15 cellular contexts compared by ENCODE assay signal in genomic region chr1:23759277-23759676, GRCh38. TPM values are rescaled to one million over a fixed set of nuclear protein-coding genes. Genes with fewer than 3 reads are reported as not detected.
DNase-seq lines count a peak whose midpoint lies in the region; ATAC-seq lines count a peak whose summit lies in the region.
"Had no signal": no experiment of that assay in that cellular context is flagged by ENCODE, and none has a peak within 500 bp of the region (broad histone marks: within the 10 kb centered on the region; RNA-seq: fewer than 3 reads in every experiment).

No MANE protein-coding gene starts in this region.

- no peaks in the 10 kb centered on the region for H3K27me3 Mint-ChIP-seq in activated T-cell treated with anti-CD3 and anti-CD28 coated beads, Interleukin-2, amount 50 U/mL, for 24 hours

- no peak for ATAC-seq in left lobe of liver
- no peak for ATAC-seq in GM18909 (IDR thresholded peaks at IDR 0.05; ENCODE audit: poor library complexity, unreplicated experiment)
- ATAC-seq: WTC11 had no signal

- DNase-seq in activated T-cell treated with anti-CD3 and anti-CD28 coated beads, Interleukin-2, amount 50 U/mL, for 24 hours, result no peak
- no peak for DNase-seq in activated T-cell treated with anti-CD3 and anti-CD28 coated beads for 4 hours
- peak; percentile 42 for DNase-seq in fibroblast of peridontal ligament (ENCODE audit: extremely low read depth)
- peak; percentile 26 for DNase-seq in left lobe of liver (ENCODE audit: low spot score)
- DNase-seq in superior temporal gyrus (ENCODE audit: extremely low spot score), result peak; percentile 80
- no peak for DNase-seq in activated CD8-positive, alpha-beta memory T cell treated with anti-CD3 and anti-CD28 coated beads for 24 hours
- DNase-seq in NCI-H2029 (lab: John Stamatoyannopoulos, UW), result no peak
- DNase-seq: effector memory CD4-positive, alpha-beta T cell; HCEC 1CT; mammary epithelial cell; NCI-H146; trophoblast cell had no signal

- peaks cover 2% of the 10 kb centered on the region for H3K4me1 Mint-ChIP-seq in activated T-cell treated with anti-CD3 and anti-CD28 coated beads, Interleukin-2, amount 50 U/mL, for 24 hours (ENCODE audit: low read depth)
- H3K4me1 Mint-ChIP-seq: nephron, WTC11 had no signal

- H3K4me3 Mint-ChIP-seq in activated T-cell treated with anti-CD3 and anti-CD28 coated beads, Interleukin-2, amount 50 U/mL, for 24 hours, result no peak overlapping the region
- H3K4me3 Mint-ChIP-seq: nephron, WTC11 had no signal

- H3K9me3 Mint-ChIP-seq in activated T-cell treated with anti-CD3 and anti-CD28 coated beads, Interleukin-2, amount 50 U/mL, for 24 hours, result no peaks in the 10 kb centered on the region
- H3K9me3 Mint-ChIP-seq: nephron, WTC11 had no signal

- peaks cover 97% of the 10 kb centered on the region for H3K36me3 Mint-ChIP-seq in activated T-cell treated with anti-CD3 and anti-CD28 coated beads, Interleukin-2, amount 50 U/mL, for 24 hours (ENCODE audit: low read depth)

- H3K27ac Mint-ChIP-seq in activated T-cell treated with anti-CD3 and anti-CD28 coated beads, Interleukin-2, amount 50 U/mL, for 24 hours, result peak overlapping the region; percentile 61
- H3K27ac Mint-ChIP-seq: nephron, WTC11 had no signal

RNA-seq across cellular contexts. Expression of gene ELOA, which starts 16.0 kb away (rescaled TPM):
- 35.2 TPM for total RNA-seq in left lobe of liver

RNA-seq across cellular contexts. Expression of gene PITHD1, which starts 18.9 kb away (rescaled TPM):
- 32.9 TPM for total RNA-seq in left lobe of liver

RNA-seq across cellular contexts. Expression of gene LYPLA2, which starts 31.7 kb away (rescaled TPM):
- 32.5 TPM for total RNA-seq in left lobe of liver

RNA-seq across cellular contexts. Expression of gene GALE, which starts 41.3 kb away (rescaled TPM):
- total RNA-seq in left lobe of liver, result 43.1 TPM

Comparison
In these comparisons a context has a peak if more than half of its experiments do, and no peak if none do; other contexts are left out.
1. DNase-seq: peak in fibroblast of peridontal ligament (single experiment), left lobe of liver (single experiment) and superior temporal gyrus (single experiment); none in activated T-cell treated with anti-CD3 and anti-CD28 coated beads, Interleukin-2, amount 50 U/mL, for 24 hours (single experiment), activated T-cell treated with anti-CD3 and anti-CD28 coated beads for 4 hours (single experiment), activated CD8-positive, alpha-beta memory T cell treated with anti-CD3 and anti-CD28 coated beads for 24 hours (single experiment) and NCI-H2029 (single experiment).